In genomic region chr2:64052468-64053241, GRCh38 we compare ENCODE assay signal across 2 cellular contexts.
TF ChIP-seq lines count a peak whose summit lies in the region.

No MANE protein-coding gene starts in this region.

TF ChIP-seq in IMR-90, 13 proteins besides CTCF, POLR2A, EP300 and RAD21:
- TF ChIP-seq MAFK (IDR thresholded peaks at IDR 0.05; ENCODE audit: low read depth, low read length) (no peak), NFE2L2 (IDR thresholded peaks at IDR 0.05; ENCODE audit: low read depth, low read length) (no peak), CHD1 (IDR thresholded peaks at IDR 0.05; ENCODE audit: low read depth, low read length) (no peak), SMC3 (IDR thresholded peaks at IDR 0.05; ENCODE audit: low read depth, low read length) (no peak), RFX5 (IDR thresholded peaks at IDR 0.05; ENCODE audit: low read depth, low read length) (no peak), FOS (IDR thresholded peaks at IDR 0.05; ENCODE audit: low read depth, low read length) (no peak), RCOR1 (IDR thresholded peaks at IDR 0.05; ENCODE audit: insufficient replicate concordance, low read length) (no peak), MAZ (IDR thresholded peaks at IDR 0.05; ENCODE audit: borderline replicate concordance, low read depth, low read length) (no peak), CEBPB (IDR thresholded peaks at IDR 0.05; ENCODE audit: low read depth, low read length) (no peak), BHLHE40 (IDR thresholded peaks at IDR 0.05; ENCODE audit: low read depth, low read length) (no peak), MXI1 (IDR thresholded peaks at IDR 0.05; ENCODE audit: borderline replicate concordance, low read depth, low read length) (no peak)
- TF ChIP-seq, protein P1, sequence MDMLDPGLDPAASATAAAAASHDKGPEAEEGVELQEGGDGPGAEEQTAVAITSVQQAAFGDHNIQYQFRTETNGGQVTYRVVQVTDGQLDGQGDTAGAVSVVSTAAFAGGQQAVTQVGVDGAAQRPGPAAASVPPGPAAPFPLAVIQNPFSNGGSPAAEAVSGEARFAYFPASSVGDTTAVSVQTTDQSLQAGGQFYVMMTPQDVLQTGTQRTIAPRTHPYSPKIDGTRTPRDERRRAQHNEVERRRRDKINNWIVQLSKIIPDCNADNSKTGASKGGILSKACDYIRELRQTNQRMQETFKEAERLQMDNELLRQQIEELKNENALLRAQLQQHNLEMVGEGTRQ (IDR thresholded peaks at IDR 0.05; ENCODE audit: low read depth, low read length), result no peak
- TF ChIP-seq, protein P2, sequence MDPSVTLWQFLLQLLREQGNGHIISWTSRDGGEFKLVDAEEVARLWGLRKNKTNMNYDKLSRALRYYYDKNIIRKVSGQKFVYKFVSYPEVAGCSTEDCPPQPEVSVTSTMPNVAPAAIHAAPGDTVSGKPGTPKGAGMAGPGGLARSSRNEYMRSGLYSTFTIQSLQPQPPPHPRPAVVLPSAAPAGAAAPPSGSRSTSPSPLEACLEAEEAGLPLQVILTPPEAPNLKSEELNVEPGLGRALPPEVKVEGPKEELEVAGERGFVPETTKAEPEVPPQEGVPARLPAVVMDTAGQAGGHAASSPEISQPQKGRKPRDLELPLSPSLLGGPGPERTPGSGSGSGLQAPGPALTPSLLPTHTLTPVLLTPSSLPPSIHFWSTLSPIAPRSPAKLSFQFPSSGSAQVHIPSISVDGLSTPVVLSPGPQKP (IDR thresholded peaks at IDR 0.05; ENCODE audit: borderline replicate concordance, low read depth, low read length), result no peak
TF ChIP-seq in IMR-90: peak in this region for 0.

TF ChIP-seq in H1, 55 proteins besides CTCF, POLR2A, EP300 and RAD21:
- TF ChIP-seq, protein P3, sequence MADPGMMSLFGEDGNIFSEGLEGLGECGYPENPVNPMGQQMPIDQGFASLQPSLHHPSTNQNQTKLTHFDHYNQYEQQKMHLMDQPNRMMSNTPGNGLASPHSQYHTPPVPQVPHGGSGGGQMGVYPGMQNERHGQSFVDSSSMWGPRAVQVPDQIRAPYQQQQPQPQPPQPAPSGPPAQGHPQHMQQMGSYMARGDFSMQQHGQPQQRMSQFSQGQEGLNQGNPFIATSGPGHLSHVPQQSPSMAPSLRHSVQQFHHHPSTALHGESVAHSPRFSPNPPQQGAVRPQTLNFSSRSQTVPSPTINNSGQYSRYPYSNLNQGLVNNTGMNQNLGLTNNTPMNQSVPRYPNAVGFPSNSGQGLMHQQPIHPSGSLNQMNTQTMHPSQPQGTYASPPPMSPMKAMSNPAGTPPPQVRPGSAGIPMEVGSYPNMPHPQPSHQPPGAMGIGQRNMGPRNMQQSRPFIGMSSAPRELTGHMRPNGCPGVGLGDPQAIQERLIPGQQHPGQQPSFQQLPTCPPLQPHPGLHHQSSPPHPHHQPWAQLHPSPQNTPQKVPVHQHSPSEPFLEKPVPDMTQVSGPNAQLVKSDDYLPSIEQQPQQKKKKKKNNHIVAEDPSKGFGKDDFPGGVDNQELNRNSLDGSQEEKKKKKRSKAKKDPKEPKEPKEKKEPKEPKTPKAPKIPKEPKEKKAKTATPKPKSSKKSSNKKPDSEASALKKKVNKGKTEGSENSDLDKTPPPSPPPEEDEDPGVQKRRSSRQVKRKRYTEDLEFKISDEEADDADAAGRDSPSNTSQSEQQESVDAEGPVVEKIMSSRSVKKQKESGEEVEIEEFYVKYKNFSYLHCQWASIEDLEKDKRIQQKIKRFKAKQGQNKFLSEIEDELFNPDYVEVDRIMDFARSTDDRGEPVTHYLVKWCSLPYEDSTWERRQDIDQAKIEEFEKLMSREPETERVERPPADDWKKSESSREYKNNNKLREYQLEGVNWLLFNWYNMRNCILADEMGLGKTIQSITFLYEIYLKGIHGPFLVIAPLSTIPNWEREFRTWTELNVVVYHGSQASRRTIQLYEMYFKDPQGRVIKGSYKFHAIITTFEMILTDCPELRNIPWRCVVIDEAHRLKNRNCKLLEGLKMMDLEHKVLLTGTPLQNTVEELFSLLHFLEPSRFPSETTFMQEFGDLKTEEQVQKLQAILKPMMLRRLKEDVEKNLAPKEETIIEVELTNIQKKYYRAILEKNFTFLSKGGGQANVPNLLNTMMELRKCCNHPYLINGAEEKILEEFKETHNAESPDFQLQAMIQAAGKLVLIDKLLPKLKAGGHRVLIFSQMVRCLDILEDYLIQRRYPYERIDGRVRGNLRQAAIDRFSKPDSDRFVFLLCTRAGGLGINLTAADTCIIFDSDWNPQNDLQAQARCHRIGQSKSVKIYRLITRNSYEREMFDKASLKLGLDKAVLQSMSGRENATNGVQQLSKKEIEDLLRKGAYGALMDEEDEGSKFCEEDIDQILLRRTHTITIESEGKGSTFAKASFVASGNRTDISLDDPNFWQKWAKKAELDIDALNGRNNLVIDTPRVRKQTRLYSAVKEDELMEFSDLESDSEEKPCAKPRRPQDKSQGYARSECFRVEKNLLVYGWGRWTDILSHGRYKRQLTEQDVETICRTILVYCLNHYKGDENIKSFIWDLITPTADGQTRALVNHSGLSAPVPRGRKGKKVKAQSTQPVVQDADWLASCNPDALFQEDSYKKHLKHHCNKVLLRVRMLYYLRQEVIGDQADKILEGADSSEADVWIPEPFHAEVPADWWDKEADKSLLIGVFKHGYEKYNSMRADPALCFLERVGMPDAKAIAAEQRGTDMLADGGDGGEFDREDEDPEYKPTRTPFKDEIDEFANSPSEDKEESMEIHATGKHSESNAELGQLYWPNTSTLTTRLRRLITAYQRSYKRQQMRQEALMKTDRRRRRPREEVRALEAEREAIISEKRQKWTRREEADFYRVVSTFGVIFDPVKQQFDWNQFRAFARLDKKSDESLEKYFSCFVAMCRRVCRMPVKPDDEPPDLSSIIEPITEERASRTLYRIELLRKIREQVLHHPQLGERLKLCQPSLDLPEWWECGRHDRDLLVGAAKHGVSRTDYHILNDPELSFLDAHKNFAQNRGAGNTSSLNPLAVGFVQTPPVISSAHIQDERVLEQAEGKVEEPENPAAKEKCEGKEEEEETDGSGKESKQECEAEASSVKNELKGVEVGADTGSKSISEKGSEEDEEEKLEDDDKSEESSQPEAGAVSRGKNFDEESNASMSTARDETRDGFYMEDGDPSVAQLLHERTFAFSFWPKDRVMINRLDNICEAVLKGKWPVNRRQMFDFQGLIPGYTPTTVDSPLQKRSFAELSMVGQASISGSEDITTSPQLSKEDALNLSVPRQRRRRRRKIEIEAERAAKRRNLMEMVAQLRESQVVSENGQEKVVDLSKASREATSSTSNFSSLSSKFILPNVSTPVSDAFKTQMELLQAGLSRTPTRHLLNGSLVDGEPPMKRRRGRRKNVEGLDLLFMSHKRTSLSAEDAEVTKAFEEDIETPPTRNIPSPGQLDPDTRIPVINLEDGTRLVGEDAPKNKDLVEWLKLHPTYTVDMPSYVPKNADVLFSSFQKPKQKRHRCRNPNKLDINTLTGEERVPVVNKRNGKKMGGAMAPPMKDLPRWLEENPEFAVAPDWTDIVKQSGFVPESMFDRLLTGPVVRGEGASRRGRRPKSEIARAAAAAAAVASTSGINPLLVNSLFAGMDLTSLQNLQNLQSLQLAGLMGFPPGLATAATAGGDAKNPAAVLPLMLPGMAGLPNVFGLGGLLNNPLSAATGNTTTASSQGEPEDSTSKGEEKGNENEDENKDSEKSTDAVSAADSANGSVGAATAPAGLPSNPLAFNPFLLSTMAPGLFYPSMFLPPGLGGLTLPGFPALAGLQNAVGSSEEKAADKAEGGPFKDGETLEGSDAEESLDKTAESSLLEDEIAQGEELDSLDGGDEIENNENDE (IDR thresholded peaks at IDR 0.05; ENCODE audit: insufficient replicate concordance, low read length), result no peak
- TF ChIP-seq ASH2L (IDR thresholded peaks at IDR 0.05; ENCODE audit: low read length), result no peak
- no peak for TF ChIP-seq SUZ12 (IDR thresholded peaks at IDR 0.05; ENCODE audit: low read length)
- TF ChIP-seq JUND (IDR thresholded peaks at IDR 0.05; ENCODE audit: low read length), result no peak
- TF ChIP-seq RNF2 (IDR thresholded peaks at IDR 0.05; ENCODE audit: borderline replicate concordance, low read depth, low read length, missing control alignments, poor library complexity, severe bottlenecking), result no peak
- no peak for TF ChIP-seq TBP (IDR thresholded peaks at IDR 0.05; ENCODE audit: low read depth, low read length)
- no peak for TF ChIP-seq TEAD4 (IDR thresholded peaks at IDR 0.05; ENCODE audit: low read depth, low read length)
- TF ChIP-seq TCF12 (IDR thresholded peaks at IDR 0.05; ENCODE audit: low read depth, low read length), result no peak
- TF ChIP-seq NRF1 (IDR thresholded peaks at IDR 0.05; ENCODE audit: low read depth, low read length), result no peak
- no peak for TF ChIP-seq SP1 (IDR thresholded peaks at IDR 0.05; ENCODE audit: low read depth, low read length)
- no peak for TF ChIP-seq CREB1 (IDR thresholded peaks at IDR 0.05)
- no peak for TF ChIP-seq EZH2 (IDR thresholded peaks at IDR 0.05; ENCODE audit: low read depth, low read length, severe bottlenecking)
- no peak for TF ChIP-seq GABPA (IDR thresholded peaks at IDR 0.05; ENCODE audit: borderline replicate concordance, insufficient read depth, low read length)
- TF ChIP-seq SRF (IDR thresholded peaks at IDR 0.05; ENCODE audit: low read depth, low read length), result no peak
- no peak for TF ChIP-seq BRCA1 (IDR thresholded peaks at IDR 0.05; ENCODE audit: low read depth, low read length)
- TF ChIP-seq POU5F1 (IDR thresholded peaks at IDR 0.05; ENCODE audit: low read depth, low read length), result no peak
- no peak for TF ChIP-seq CHD2 (IDR thresholded peaks at IDR 0.05; ENCODE audit: low read length)
